Comparison of ENCODE assay signal across 12 cellular contexts in genomic region chr11:17827006-17827405, GRCh38.
DNase-seq lines count a peak whose midpoint lies in the region; ATAC-seq and TF ChIP-seq lines count a peak whose summit lies in the region.
"Had no signal": no experiment of that assay in that cellular context is flagged by ENCODE, and none has a peak within 500 bp of the region (broad histone marks: within the 10 kb centered on the region; RNA-seq: fewer than 3 reads in every experiment).

No MANE protein-coding gene starts in this region.

- H3K36me3 ChIP-seq in mesendoderm (ENCODE audit: control insufficient read depth, insufficient read depth, low read length) (no peaks in the 10 kb centered on the region), esophagus muscularis mucosa (no peaks in the 10 kb centered on the region)

- H3K56ac ChIP-seq in mesendoderm (ENCODE audit: low read length) = no peak overlapping the region

- no peak overlapping the region for H2BK120ac ChIP-seq in mesendoderm (ENCODE audit: low read depth, low read length)

- no peak overlapping the region for H3K27ac ChIP-seq in VCaP
- no peak overlapping the region for H3K27ac ChIP-seq in mesendoderm (ENCODE audit: low read depth, low read length)
- H3K27ac ChIP-seq in esophagus muscularis mucosa (replicated peaks in 1 of 4) = no peak overlapping the region

- DNase-seq in NCI-H1436 (lab: John Stamatoyannopoulos, UW) (peak; percentile 59), NCI-H1436 treated with DMSO at 0.1 percent for 48 hours (lab: John Stamatoyannopoulos, UW) (no peak), NCI-H1092 (lab: John Stamatoyannopoulos, UW) (peak; percentile 34), mesendoderm (peak; percentile 51), omental fat pad (ENCODE audit: low spot score) (no peak), esophagus muscularis mucosa (ENCODE audit: extremely low spot score) (no peak)
- DNase-seq: activated naive CD8-positive, alpha-beta T cell treated with anti-CD3 and anti-CD28 coated beads for 36 hours; effector CD4-positive, alpha-beta T cell; NCI-H1694 treated with DMSO at 0.1 percent for 48 hours had no signal

- no peaks in the 10 kb centered on the region for H3K9me3 ChIP-seq in esophagus muscularis mucosa

- no peak for ATAC-seq in omental fat pad (ENCODE audit: low FRiP score)
- no peak for ATAC-seq in HG02571 (IDR thresholded peaks at IDR 0.05; ENCODE audit: unreplicated experiment)

- no peak overlapping the region for H3K18ac ChIP-seq in mesendoderm (ENCODE audit: low read length)

- no peak for TF ChIP-seq POLR2A in esophagus muscularis mucosa (IDR thresholded peaks at IDR 0.05; ENCODE audit: low read depth)

- H3K4me1 ChIP-seq in mesendoderm (ENCODE audit: control insufficient read depth, low read depth, low read length) (no peaks in the 10 kb centered on the region), esophagus muscularis mucosa (peaks cover 7 to 26% (median 22%) of the 10 kb centered on the region in 4 donors)

- H3K4me2 ChIP-seq in mesendoderm (ENCODE audit: low read length) = no peak overlapping the region
- H3K4me2 ChIP-seq: smooth muscle cell had no signal

- H3K23ac ChIP-seq in mesendoderm (ENCODE audit: low read length) = no peak overlapping the region

- no peak overlapping the region for H2BK5ac ChIP-seq in mesendoderm (ENCODE audit: low read length)

- WGBS in mesendoderm (ENCODE audit: extremely low coverage, insufficient coverage, low lambda C conversion rate) = no CpG with 5 or more reads among the region's 5 CpGs
- 96% methylated on average over 5 of the region's 5 CpGs for WGBS in esophagus muscularis mucosa

- no peak for TF ChIP-seq EP300 in esophagus muscularis mucosa (IDR thresholded peaks at IDR 0.05)

- H3K4me3 ChIP-seq in mesendoderm (ENCODE audit: low read length) (no peak overlapping the region), esophagus muscularis mucosa (no peak overlapping the region)
- H3K4me3 ChIP-seq: smooth muscle cell had no signal

- H3K27me3 ChIP-seq in mesendoderm (ENCODE audit: insufficient read depth, low read length, poor library complexity) = no peaks in the 10 kb centered on the region
- H3K27me3 ChIP-seq in esophagus muscularis mucosa = no peaks in the 10 kb centered on the region

- H2BK15ac ChIP-seq in mesendoderm (replicated peaks; ENCODE audit: low read depth) = no peak overlapping the region

- H3K9ac ChIP-seq in mesendoderm (ENCODE audit: low read length) = no peak overlapping the region

- intact Hi-C loops in esophagus muscularis mucosa (cut with DNase I) = no loop called here

- H3K79me1 ChIP-seq in mesendoderm (ENCODE audit: low read length) = no peaks in the 10 kb centered on the region

- TF ChIP-seq CTCF in VCaP (conservative IDR thresholded peaks at IDR 0.05) = peak; percentile 55
- TF ChIP-seq CTCF in omental fat pad (IDR thresholded peaks at IDR 0.05) = no peak
- no peak for TF ChIP-seq CTCF in esophagus muscularis mucosa (IDR thresholded peaks at IDR 0.05)

- no peak overlapping the region for H4K5ac ChIP-seq in mesendoderm (ENCODE audit: low read length)

- no peak overlapping the region for H4K8ac ChIP-seq in mesendoderm (ENCODE audit: low read depth, low read length)

- no peak overlapping the region for H3K4ac ChIP-seq in mesendoderm (ENCODE audit: low read depth, low read length)

- no peak overlapping the region for H2AK5ac ChIP-seq in mesendoderm (ENCODE audit: low read length)

- no peaks in the 10 kb centered on the region for H3K79me2 ChIP-seq in mesendoderm (ENCODE audit: control insufficient read depth, insufficient read depth, low read length)

Comparison
In these comparisons a context has a peak if more than half of its experiments do, and no peak if none do; other contexts are left out.
1. DNase-seq: peak in NCI-H1436 (single experiment), NCI-H1092 (single experiment) and mesendoderm (single experiment); none in NCI-H1436 treated with DMSO at 0.1 percent for 48 hours (single experiment), omental fat pad (single experiment) and esophagus muscularis mucosa (single experiment).